In the genomic region with DNA sequence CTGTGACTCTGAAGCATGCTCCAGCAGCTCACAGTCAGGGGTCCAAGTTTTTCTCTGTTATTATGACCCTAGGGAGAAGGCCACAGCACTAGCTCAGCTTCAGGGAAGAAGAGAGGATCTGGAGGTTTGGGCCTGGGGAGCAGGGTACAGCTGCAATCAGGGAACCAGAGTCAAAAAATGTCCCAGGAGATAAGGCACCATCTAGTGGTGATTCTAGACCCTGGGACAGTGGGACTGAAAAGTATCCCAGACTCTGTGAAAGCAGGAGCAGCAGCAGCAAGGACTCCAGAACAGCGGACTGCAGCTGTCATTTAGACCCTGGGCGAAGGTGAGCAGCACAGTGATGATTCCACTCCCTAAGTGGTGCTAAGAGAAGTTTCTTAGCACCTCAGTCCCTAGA, we compare ENCODE assay signal across 11 cellular contexts.
DNase-seq lines count a peak whose midpoint lies in the region; ATAC-seq and TF ChIP-seq lines count a peak whose summit lies in the region.
"Had no signal": no experiment of that assay in that cellular context is flagged by ENCODE, and none has a peak within 500 bp of the region (broad histone marks: within the 10 kb centered on the region; RNA-seq: fewer than 3 reads in every experiment).

No MANE protein-coding gene starts in this region.

- no peaks in the 10 kb centered on the region for H3K27me3 Mint-ChIP-seq in activated T-cell treated with anti-CD3 and anti-CD28 coated beads, Interleukin-2, amount 50 U/mL, for 72 hours (ENCODE audit: low read depth)

- peak; percentile 19 for DNase-seq in ACHN
- DNase-seq in RKO (ENCODE audit: low spot score) = peak; percentile 38
- DNase-seq in kidney epithelial cell (ENCODE audit: low read depth) = no peak
- DNase-seq in activated T-cell treated with anti-CD3 and anti-CD28 coated beads, Interleukin-2, amount 50 U/mL, for 72 hours = no peak
- DNase-seq in COLO829 (ENCODE audit: low spot score) = no peak
- DNase-seq: IMR-90, NCI-H774, nucleus accumbens had no signal

- in situ Hi-C loops in ACHN (cut with HindIII; ENCODE audit: low pct_ligation_motif_present, low pct_unique_long_range_greater_than_20kb, low sequenced_read_pairs) = no loop called here

- H3K4me1 Mint-ChIP-seq in activated T-cell treated with anti-CD3 and anti-CD28 coated beads, Interleukin-2, amount 50 U/mL, for 72 hours (ENCODE audit: low read depth) = no peaks in the 10 kb centered on the region

- H3K27ac Mint-ChIP-seq in activated T-cell treated with anti-CD3 and anti-CD28 coated beads, Interleukin-2, amount 50 U/mL, for 72 hours = no peak overlapping the region

- H3K4me3 Mint-ChIP-seq in activated T-cell treated with anti-CD3 and anti-CD28 coated beads, Interleukin-2, amount 50 U/mL, for 72 hours = no peak overlapping the region

- H3K27me3 ChIP-seq in kidney epithelial cell (ENCODE audit: control insufficient read depth, insufficient read depth, low read length) = no peaks in the 10 kb centered on the region

- peaks cover 5 to 7% of the 10 kb centered on the region in 2 donors for H3K9me3 Mint-ChIP-seq in activated T-cell treated with anti-CD3 and anti-CD28 coated beads, Interleukin-2, amount 50 U/mL, for 72 hours

- H3K36me3 ChIP-seq in kidney epithelial cell (ENCODE audit: control insufficient read depth, insufficient read depth, low read length) = no peaks in the 10 kb centered on the region

- ATAC-seq in HG02870 (IDR thresholded peaks at IDR 0.05; ENCODE audit: unreplicated experiment) (no peak), HG03095 (IDR thresholded peaks at IDR 0.05; ENCODE audit: unreplicated experiment) (no peak)
- no peak for ATAC-seq in activated T-cell treated with anti-CD3 and anti-CD28 coated beads, Interleukin-2, amount 50 U/mL, for 72 hours (replicated peaks in 1 of 2)

- no peak overlapping the region for H3K4me3 ChIP-seq in GM12875 (ENCODE audit: low read depth, low read length)
- no peak overlapping the region for H3K4me3 ChIP-seq in kidney epithelial cell (ENCODE audit: low read depth, low read length)

- no peaks in the 10 kb centered on the region for H3K36me3 Mint-ChIP-seq in activated T-cell treated with anti-CD3 and anti-CD28 coated beads, Interleukin-2, amount 50 U/mL, for 72 hours (ENCODE audit: insufficient read depth in 2 of 2)

- TF ChIP-seq CTCF in GM12875 (IDR thresholded peaks at IDR 0.05; ENCODE audit: borderline replicate concordance, insufficient read depth, low read depth, low read length) (peak; percentile 33; the same call in 1 of the 2 replicates), kidney epithelial cell (IDR thresholded peaks at IDR 0.05; ENCODE audit: insufficient read depth, low read length, poor library complexity, severe bottlenecking) (peak; percentile 61)

Comparison
In these comparisons a context has a peak if more than half of its experiments do, and no peak if none do; other contexts are left out.
1. DNase-seq: peak in ACHN (single experiment) and RKO (single experiment); none in kidney epithelial cell (single experiment), activated T-cell treated with anti-CD3 and anti-CD28 coated beads, Interleukin-2, amount 50 U/mL, for 72 hours (0 of 2) and COLO829 (single experiment).